1 cellular context compared by ENCODE assay signal in genomic region chr4:110449947-110450346, GRCh38.
TF ChIP-seq lines count a peak whose summit lies in the region.

No MANE protein-coding gene starts in this region.

TF ChIP-seq in WTC11, 78 proteins besides CTCF, POLR2A, EP300 and RAD21 (continued from another document):
- TF ChIP-seq, protein P1, sequence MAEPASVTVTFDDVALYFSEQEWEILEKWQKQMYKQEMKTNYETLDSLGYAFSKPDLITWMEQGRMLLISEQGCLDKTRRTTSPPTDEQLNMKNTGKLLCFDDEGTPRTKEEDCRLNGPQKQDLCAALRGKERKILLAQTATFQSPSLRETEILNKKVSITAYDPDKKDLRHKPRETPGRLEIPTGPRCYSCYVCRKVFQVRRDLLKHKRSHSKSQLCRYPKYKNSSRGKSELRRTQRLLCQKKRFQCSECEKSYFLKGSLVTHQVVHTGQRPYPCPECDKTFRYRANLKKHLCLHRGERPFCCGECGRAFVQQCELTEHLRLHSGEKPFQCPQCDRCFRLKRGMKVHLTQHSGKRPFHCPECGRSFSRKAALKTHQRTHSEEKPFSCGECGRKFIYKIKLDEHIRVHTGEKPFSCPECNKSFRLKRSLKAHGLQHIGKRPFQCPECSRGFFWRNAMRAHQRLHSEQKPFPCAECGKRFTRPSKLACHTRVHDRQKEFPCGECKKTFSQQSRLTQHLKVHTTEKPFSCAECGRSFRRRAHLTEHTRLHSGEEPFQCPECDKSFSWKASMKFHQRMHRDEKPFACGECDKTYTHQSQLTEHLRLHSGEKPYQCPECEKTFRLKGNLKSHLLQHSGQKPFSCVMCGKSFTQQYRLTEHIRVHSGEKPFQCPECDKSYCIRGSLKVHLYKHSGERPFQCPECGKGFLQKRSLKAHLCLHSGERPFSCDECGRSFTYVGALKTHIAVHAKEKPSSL (CRISPR knock-in tag; conservative IDR thresholded peaks at IDR 0.05) = no peak
- TF ChIP-seq TCF7 (CRISPR knock-in tag; IDR thresholded peaks at IDR 0.05; ENCODE audit: low read depth) (no peak), HMGA2 (CRISPR knock-in tag; IDR thresholded peaks at IDR 0.05) (no peak), NR2C2 (CRISPR knock-in tag; IDR thresholded peaks at IDR 0.05) (no peak), ZNF232 (CRISPR knock-in tag; IDR thresholded peaks at IDR 0.05) (no peak)
- TF ChIP-seq, protein P2, sequence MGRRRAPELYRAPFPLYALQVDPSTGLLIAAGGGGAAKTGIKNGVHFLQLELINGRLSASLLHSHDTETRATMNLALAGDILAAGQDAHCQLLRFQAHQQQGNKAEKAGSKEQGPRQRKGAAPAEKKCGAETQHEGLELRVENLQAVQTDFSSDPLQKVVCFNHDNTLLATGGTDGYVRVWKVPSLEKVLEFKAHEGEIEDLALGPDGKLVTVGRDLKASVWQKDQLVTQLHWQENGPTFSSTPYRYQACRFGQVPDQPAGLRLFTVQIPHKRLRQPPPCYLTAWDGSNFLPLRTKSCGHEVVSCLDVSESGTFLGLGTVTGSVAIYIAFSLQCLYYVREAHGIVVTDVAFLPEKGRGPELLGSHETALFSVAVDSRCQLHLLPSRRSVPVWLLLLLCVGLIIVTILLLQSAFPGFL (CRISPR knock-in tag; IDR thresholded peaks at IDR 0.05; ENCODE audit: borderline replicate concordance) = no peak
